11 cellular contexts compared by ENCODE assay signal in genomic region chr12:27384261-27384590, GRCh38. TPM values are rescaled to one million over a fixed set of nuclear protein-coding genes. Genes with fewer than 3 reads are reported as not detected.
DNase-seq lines count a peak whose midpoint lies in the region; ATAC-seq, FAIRE-seq and TF ChIP-seq lines count a peak whose summit lies in the region.
"Had no signal": no experiment of that assay in that cellular context is flagged by ENCODE, and none has a peak within 500 bp of the region (broad histone marks: within the 10 kb centered on the region; RNA-seq: fewer than 3 reads in every experiment).

No MANE protein-coding gene starts in this region.

- H3K27me3 ChIP-seq in A673 (replicated peaks; ENCODE audit: insufficient read depth, low read depth, low read length, poor library complexity) (no peaks in the 10 kb centered on the region), PC-9 (ENCODE audit: insufficient read depth, low read depth) (no peaks in the 10 kb centered on the region), keratinocyte (ENCODE audit: control insufficient read depth, extremely low read depth, insufficient read depth, low read length) (no peaks in the 10 kb centered on the region)
- no peaks in the 10 kb centered on the region for H3K27me3 ChIP-seq in CD4-positive, alpha-beta T cell (ENCODE audit: control insufficient read depth, insufficient read depth, low read length)
- H3K27me3 ChIP-seq: BLaER1 treated with 17β-estradiol and CSF1 and Interleukin-3, amounts not matched to agents 10 nM and 100 nM had no signal

- TF ChIP-seq CTCF in A673 (conservative IDR thresholded peaks at IDR 0.05; ENCODE audit: low read depth, low read length) (0 out of 2 replicates have a peak, but pooled peaks have one; percentile 10), PC-9 (conservative IDR thresholded peaks at IDR 0.05) (0 out of 2 replicates have a peak, but pooled peaks have one; percentile 24), keratinocyte (optimal IDR thresholded peaks at IDR 0.05 in 1 of 3, IDR thresholded peaks at IDR 0.05 in 1 of 3, conservative IDR thresholded peaks at IDR 0.05 in 1 of 3; ENCODE audit: extremely low read depth in 1 of 3, insufficient read depth in 2 of 3, low read length in 3 of 3) (no peak)
- TF ChIP-seq CTCF in CD4-positive, alpha-beta T cell (IDR thresholded peaks at IDR 0.05), result peak; percentile 25

- H3K79me2 ChIP-seq in PC-9 (ENCODE audit: low read depth) (no peaks in the 10 kb centered on the region), keratinocyte (ENCODE audit: control insufficient read depth, insufficient read depth, low read length) (no peaks in the 10 kb centered on the region)

- H3K4me2 ChIP-seq in PC-9 (no peak overlapping the region), keratinocyte (ENCODE audit: control insufficient read depth, extremely low read depth, insufficient read depth, low read depth, low read length) (peak overlapping the region; percentile 82)
- H3K4me2 ChIP-seq: BLaER1 treated with 17β-estradiol and CSF1 and Interleukin-3, amounts not matched to agents 10 nM and 100 nM had no signal

- H3K4me1 ChIP-seq in A673 (ENCODE audit: insufficient read depth, low read length, poor library complexity, severe bottlenecking), result no peaks in the 10 kb centered on the region
- H3K4me1 ChIP-seq in PC-9 (replicated peaks; ENCODE audit: insufficient read depth), result peaks cover 8% of the 10 kb centered on the region; the same call in 1 of the 2 replicates
- H3K4me1 ChIP-seq in keratinocyte (ENCODE audit: control insufficient read depth, extremely low read depth, insufficient read depth, low read length), result peaks cover 16% of the 10 kb centered on the region

- H3K9ac ChIP-seq in keratinocyte (ENCODE audit: control insufficient read depth, extremely low read depth, insufficient read depth, low read length), result no peak overlapping the region
- H3K9ac ChIP-seq: BLaER1 treated with 17β-estradiol and CSF1 and Interleukin-3, amounts not matched to agents 10 nM and 100 nM had no signal

- ATAC-seq in CD4-positive, alpha-beta T cell (ENCODE audit: poor library complexity), result no peak
- no peak for ATAC-seq in HG02938 (IDR thresholded peaks at IDR 0.05; ENCODE audit: unreplicated experiment)

- H3K27me3 Mint-ChIP-seq in CD4-positive, alpha-beta T cell, result no peaks in the 10 kb centered on the region

- H3K4me3 ChIP-seq in A673 (ENCODE audit: low read depth, low read length, poor library complexity, severe bottlenecking) (no peak overlapping the region), PC-9 (no peak overlapping the region), keratinocyte (ENCODE audit: control insufficient read depth in 2 of 3, extremely low read depth in 1 of 3, insufficient read depth in 2 of 3, low read depth in 1 of 3, low read length in 3 of 3) (no peak overlapping the region)
- H3K4me3 ChIP-seq: BLaER1 treated with 17β-estradiol and CSF1 and Interleukin-3, amounts not matched to agents 10 nM and 100 nM had no signal

- H3F3A ChIP-seq in PC-9 (ENCODE audit: insufficient read depth, low read depth), result no peaks in the 10 kb centered on the region; the same call in none of the 2 replicates

- FAIRE-seq in keratinocyte (lab: Jason Lieb, UNC), result no peak

- DNase-seq in A673 (ENCODE audit: low spot score), result no peak
- DNase-seq in CD4-positive, alpha-beta T cell, result no peak
- no peak for DNase-seq in PC-9
- DNase-seq in keratinocyte (ENCODE audit: low read depth, low spot score), result no peak
- no peak for DNase-seq in NCI-H2227 treated with DMSO at 0.1 percent for 48 hours (lab: John Stamatoyannopoulos, UW)
- DNase-seq in HuH-7 (ENCODE audit: low spot score), result no peak
- DNase-seq in NCI-H146 treated with DMSO at 0.1 percent for 48 hours (lab: John Stamatoyannopoulos, UW; ENCODE audit: unreplicated experiment), result no peak
- DNase-seq: NCI-H1417 treated with DMSO at 0.1 percent for 48 hours, NCI-H187 treated with DMSO at 0.1 percent for 48 hours had no signal

- H3K9me2 ChIP-seq in PC-9 (ENCODE audit: insufficient read depth), result no peaks in the 10 kb centered on the region

- no peak overlapping the region for H3K27ac Mint-ChIP-seq in CD4-positive, alpha-beta T cell

- dilution Hi-C loops in keratinocyte (cut with MboI; ENCODE audit: extremely low pct_ligation_motif_present, low sequenced_read_pairs), result no loop called here

- intact Hi-C loops in A673 (cut with micrococcal nuclease; ENCODE audit: unreplicated experiment), result no loop called here
- intact Hi-C loops in CD4-positive, alpha-beta T cell (cut with DNase I, micrococcal nuclease), result no loop called here
- intact Hi-C loops in PC-9 (cut with micrococcal nuclease; ENCODE audit: unreplicated experiment), result loop anchor here (1.0 to 10.0 kb wide), 5 partner anchors 53 to 449 kb away; partner anchors contain the start of genes FGFR1OP2, INTS13 and MED21

- H3K4me1 Mint-ChIP-seq in CD4-positive, alpha-beta T cell (ENCODE audit: low read depth), result no peaks in the 10 kb centered on the region

- BruUV-seq in A673 (replicated peaks; lab: Mats Ljungman, UMichigan), result no TSS peak
- BruUV-seq in PC-9 (replicated peaks; lab: Mats Ljungman, UMichigan), result no TSS peak

- H3K27ac ChIP-seq in A673 (ENCODE audit: low read depth, low read length, poor library complexity, severe bottlenecking), result no peak overlapping the region
- no peak overlapping the region for H3K27ac ChIP-seq in CD4-positive, alpha-beta T cell (ENCODE audit: low read depth, low read length)
- no peak overlapping the region for H3K27ac ChIP-seq in PC-9
- peak overlapping the region; percentile 93 for H3K27ac ChIP-seq in keratinocyte (ENCODE audit: control insufficient read depth, insufficient read depth, low read length)
- H3K27ac ChIP-seq: BLaER1 treated with 17β-estradiol and CSF1 and Interleukin-3, amounts not matched to agents 10 nM and 100 nM had no signal

- CTCF ChIA-PET in A673 (lab: Charles Lee) (no interaction called here), PC-9 (lab: Charles Lee) (interaction anchor here (0.8 to 1.3 kb wide), 2 partner anchors 61 to 78 kb away, joined by 3 to 9 read pairs; no protein-coding TSS in a partner anchor)
- CTCF ChIA-PET in CD4-positive, alpha-beta T cell (lab: Charles Lee), result no interaction called here

- POLR2A ChIA-PET in A673 (lab: Charles Lee; ENCODE audit: low non-redundant PET) (no interaction called here), PC-9 (lab: Charles Lee; ENCODE audit: unreplicated experiment) (interaction anchor here (0.7 kb wide), 1 partner anchor 40 kb away, joined by 6 read pairs; no protein-coding TSS in a partner anchor)
- POLR2A ChIA-PET in CD4-positive, alpha-beta T cell (lab: Charles Lee), result no interaction called here

- no peaks in the 10 kb centered on the region for H3K9me3 Mint-ChIP-seq in CD4-positive, alpha-beta T cell

- no peaks in the 10 kb centered on the region for H3K36me3 Mint-ChIP-seq in CD4-positive, alpha-beta T cell (ENCODE audit: low read depth)

- H2AFZ ChIP-seq in PC-9 (no peak overlapping the region), keratinocyte (ENCODE audit: control insufficient read depth, low read length) (no peak overlapping the region)

- no peak overlapping the region for H3K4me3 Mint-ChIP-seq in CD4-positive, alpha-beta T cell

- H3K36me3 ChIP-seq in A673 (ENCODE audit: insufficient read depth, low read length, poor library complexity, severe bottlenecking) (no peaks in the 10 kb centered on the region), PC-9 (ENCODE audit: low read depth) (peaks cover 5% of the 10 kb centered on the region; the same call in 1 of the 2 replicates), keratinocyte (ENCODE audit: control insufficient read depth in 2 of 2, extremely low read depth in 1 of 2, insufficient read depth in 2 of 2, low read length in 2 of 2) (peaks cover 5 to 40% of the 10 kb centered on the region in 2 experiments)
- H3K36me3 ChIP-seq: BLaER1 treated with 17β-estradiol and CSF1 and Interleukin-3, amounts not matched to agents 10 nM and 100 nM had no signal

- H3K9me3 ChIP-seq in A673 (ENCODE audit: low read depth, low read length, poor library complexity, severe bottlenecking) (no peaks in the 10 kb centered on the region), PC-9 (ENCODE audit: insufficient read depth, low read depth) (no peaks in the 10 kb centered on the region), keratinocyte (ENCODE audit: control insufficient read depth, low read depth, low read length) (no peaks in the 10 kb centered on the region)
- no peaks in the 10 kb centered on the region for H3K9me3 ChIP-seq in CD4-positive, alpha-beta T cell (ENCODE audit: control insufficient read depth, low read length)
- H3K9me3 ChIP-seq: BLaER1 treated with 17β-estradiol and CSF1 and Interleukin-3, amounts not matched to agents 10 nM and 100 nM had no signal

- no peaks in the 10 kb centered on the region for H4K20me1 ChIP-seq in PC-9 (ENCODE audit: insufficient read depth)
- no peaks in the 10 kb centered on the region for H4K20me1 ChIP-seq in keratinocyte (ENCODE audit: control insufficient read depth, extremely low read depth, insufficient read depth, low read length)
- H4K20me1 ChIP-seq: BLaER1 treated with 17β-estradiol and CSF1 and Interleukin-3, amounts not matched to agents 10 nM and 100 nM had no signal

- H3K9me1 ChIP-seq in keratinocyte (ENCODE audit: control insufficient read depth, extremely low read depth, insufficient read depth, low read length), result no peaks in the 10 kb centered on the region

RNA-seq across cellular contexts. Expression of gene BMAL2, which starts 51.6 kb away (rescaled TPM):
- total RNA-seq in A673 (2021), result 10.2 and 10.3 TPM in 2 replicates
- under 1 TPM; 0.16 to 0.17 TPM for total RNA-seq in CD4-positive, alpha-beta T cell
- 56.7 and 87.9 TPM in 2 replicates for total RNA-seq in PC-9 (2021)
- polyA plus RNA-seq in keratinocyte, result 12.5 to 33.6 TPM (median 28.1 TPM) in 3 replicates
- polyA plus RNA-seq in keratinocyte (2011; ENCODE audit: low read depth), result 17.1 TPM
- polyA plus RNA-seq in keratinocyte (2011; cell fraction: cytosol; rRNA removed), result 12.6 and 27.3 TPM in 2 replicates
- 5.8 and 7.8 TPM in 2 replicates for polyA plus RNA-seq in keratinocyte (2011; cell fraction: nucleus; rRNA removed)
- polyA plus RNA-seq in keratinocyte (2012; ENCODE audit: low replicate concordance), result 12.8 and 34.0 TPM in 2 replicates
- polyA minus RNA-seq in keratinocyte, result 9.7 to 50.9 TPM (median 15.1 TPM) in 3 replicates
- 32.8 TPM for polyA minus RNA-seq in keratinocyte (2011; cell fraction: cytosol; rRNA and poly(A)+ RNA removed)
- 7.7 and 14.3 TPM in 2 replicates for polyA minus RNA-seq in keratinocyte (2011; cell fraction: nucleus; rRNA and poly(A)+ RNA removed)

Comparison
In these comparisons a context has a peak if more than half of its experiments do, and no peak if none do; other contexts are left out.
1. CTCF ChIP-seq: peak in A673 (single experiment), CD4-positive, alpha-beta T cell (single experiment) and PC-9 (single experiment); none in keratinocyte (0 of 3).